21 cellular contexts compared by ENCODE assay signal in the genomic region with DNA sequence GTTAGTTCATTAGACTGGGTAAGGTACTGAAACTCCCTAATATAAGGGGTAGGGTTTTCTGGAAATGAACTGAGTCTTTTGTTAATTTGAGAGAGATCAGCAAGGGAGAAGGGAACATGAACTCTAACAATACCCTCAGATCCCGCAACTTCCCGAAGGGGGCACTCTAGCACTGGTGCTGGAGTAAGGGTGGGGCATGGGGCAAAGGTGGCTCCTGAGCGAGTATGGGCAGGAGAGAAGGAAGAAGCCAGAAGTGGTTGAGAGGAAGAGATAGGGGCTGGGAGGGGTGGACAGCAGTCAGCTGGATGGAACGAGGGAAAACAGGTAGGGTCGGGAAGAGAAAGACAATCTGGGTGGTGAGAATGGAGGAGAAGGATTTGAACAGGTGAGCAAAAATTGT.
DNase-seq lines count a peak whose midpoint lies in the region; FAIRE-seq and TF ChIP-seq lines count a peak whose summit lies in the region.
"Had no signal": no experiment of that assay in that cellular context is flagged by ENCODE, and none has a peak within 500 bp of the region (broad histone marks: within the 10 kb centered on the region; RNA-seq: fewer than 3 reads in every experiment).

No MANE protein-coding gene starts in this region.

- H3K4me2 ChIP-seq in H1 (ENCODE audit: insufficient read depth in 1 of 2, low read depth in 2 of 2, low read length in 2 of 2), result no peak overlapping the region

- H3K14ac ChIP-seq in H1 (ENCODE audit: insufficient read length), result no peak overlapping the region

- no peak for TF ChIP-seq POLR2A in H1 (IDR thresholded peaks at IDR 0.05; ENCODE audit: control extremely low read depth in 1 of 2, low read depth in 2 of 2, low read length in 2 of 2)

- POLR2A ChIA-PET in H1 (lab: Charles Lee; ENCODE audit: partially characterized antibody), result no interaction called here

- no peak overlapping the region for H2BK12ac ChIP-seq in H1 (ENCODE audit: low read depth, low read length)

- no peaks in the 10 kb centered on the region for H3K9me3 ChIP-seq in H1 (ENCODE audit: insufficient read depth in 2 of 2, low read depth in 1 of 2, low read length in 1 of 2)

- H4K91ac ChIP-seq in H1 (replicated peaks; ENCODE audit: insufficient read length, low read length), result no peak overlapping the region

- H3K9ac ChIP-seq in H1 (replicated peaks in 1 of 4; ENCODE audit: extremely low read depth in 1 of 4, low read depth in 3 of 4, low read length in 3 of 4), result no peak overlapping the region
- H3K9ac ChIP-seq: parathyroid adenoma had no signal

- no peaks in the 10 kb centered on the region for H3K23me2 ChIP-seq in H1 (ENCODE audit: low read depth, low read length)

- no peaks in the 10 kb centered on the region for H3K79me2 ChIP-seq in H1 (ENCODE audit: control insufficient read depth in 1 of 2, insufficient read depth in 2 of 2, low read length in 2 of 2)
- H3K79me2 ChIP-seq: parathyroid adenoma had no signal

- H3K23ac ChIP-seq in H1 (ENCODE audit: insufficient read length), result no peak overlapping the region

- 74% methylated on average over 5 of the region's 5 CpGs; no CpG with 5 or more reads in 1 of the 2 experiments for WGBS in H1 (ENCODE audit: extremely low coverage in 1 of 2, insufficient coverage in 1 of 2, insufficient read length in 1 of 2, insufficient replicate concordance in 2 of 2, low coverage in 1 of 2, low lambda C conversion rate in 2 of 2, missing lambda C conversion rate in 1 of 2), 2 experiments

- no peaks in the 10 kb centered on the region for H3K36me3 ChIP-seq in H1 (ENCODE audit: control insufficient read depth in 2 of 4, insufficient read depth in 4 of 4, low read length in 3 of 4)
- H3K36me3 ChIP-seq: heart right ventricle had no signal

- no peak overlapping the region for H3K56ac ChIP-seq in H1 (replicated peaks; ENCODE audit: insufficient read length, low read depth, low read length)

- H4K20me1 ChIP-seq in H1 (replicated peaks in 1 of 2; ENCODE audit: control insufficient read depth in 1 of 2, insufficient read depth in 2 of 2, low read length in 2 of 2), result no peaks in the 10 kb centered on the region

- no peak for FAIRE-seq in H1 (lab: Jason Lieb, UNC)

- TF ChIP-seq RAD21 in H1 (IDR thresholded peaks at IDR 0.05 in 1 of 2, conservative IDR thresholded peaks at IDR 0.05 in 1 of 2; ENCODE audit: low read depth in 2 of 2, low read length in 2 of 2), result peak; percentile 66 to 73

- H3K27ac ChIP-seq in C4-2B, result no peak overlapping the region
- H3K27ac ChIP-seq in H1 (ENCODE audit: low read depth, low read length), result no peak overlapping the region
- H3K27ac ChIP-seq: heart right ventricle, parathyroid adenoma had no signal

- no peaks in the 10 kb centered on the region for H3K4me1 ChIP-seq in H1 (replicated peaks in 1 of 4; ENCODE audit: control insufficient read depth in 3 of 4, insufficient read depth in 4 of 4, low read length in 3 of 4)
- H3K4me1 ChIP-seq: heart right ventricle, parathyroid adenoma had no signal

- CTCF ChIA-PET in H1 (lab: Charles Lee; ENCODE audit: partially characterized antibody), result interaction anchor here (0.9 to 1.1 kb wide), 2 partner anchors 115 to 165 kb away, joined by 3 read pairs; no protein-coding TSS in a partner anchor

- H3K18ac ChIP-seq in H1 (ENCODE audit: extremely low read depth, low read length), result no peak overlapping the region

- no peak overlapping the region for H2BK5ac ChIP-seq in H1 (ENCODE audit: low read depth, low read length)

- no peak overlapping the region for H2BK20ac ChIP-seq in H1 (ENCODE audit: low read length)

- no peaks in the 10 kb centered on the region for H3K27me3 ChIP-seq in H1 (replicated peaks in 1 of 4; ENCODE audit: control insufficient read depth in 3 of 4, extremely low read depth in 1 of 4, insufficient read depth in 3 of 4, low read length in 3 of 4)
- H3K27me3 ChIP-seq: heart right ventricle had no signal

- H2BK15ac ChIP-seq in H1 (ENCODE audit: low read length), result no peak overlapping the region

- H2BK120ac ChIP-seq in H1 (replicated peaks; ENCODE audit: low read depth, low read length), result no peak overlapping the region

- peak; percentile 49 for DNase-seq in DMS53 (lab: John Stamatoyannopoulos, UW)
- DNase-seq in NCI-H526 (lab: John Stamatoyannopoulos, UW), result peak; percentile 0 to 23
- DNase-seq in H1 (ENCODE audit: low read depth in 1 of 2, low spot score in 2 of 2), result peak; percentile 1 to 66
- no peak for DNase-seq in posterior vena cava (ENCODE audit: low spot score)
- no peak for DNase-seq in NCI-H187 (lab: John Stamatoyannopoulos, UW)
- DNase-seq in NCI-H774 (lab: John Stamatoyannopoulos, UW), result no peak
- DNase-seq: activated CD8-positive, alpha-beta memory T cell treated with anti-CD3 and anti-CD28 coated beads, Interleukin-2, amount 50 U/mL, for 48 hours; CD4-positive, alpha-beta T cell; DMS79; effector CD4-positive, alpha-beta T cell; erythroblast; foreskin fibroblast; heart right ventricle; NCI-H1092; NCI-H2081; NCI-H510A; nephron progenitor cell; SIG-M5; T-cell had no signal

- intact Hi-C loops in posterior vena cava (cut with DNase I), result no loop called here

- H3K79me1 ChIP-seq in H1 (ENCODE audit: low read depth, low read length), result no peaks in the 10 kb centered on the region

- TF ChIP-seq CTCF in C4-2B (conservative IDR thresholded peaks at IDR 0.05) (peak; percentile 20), H1 (IDR thresholded peaks at IDR 0.05; ENCODE audit: control extremely low read depth in 1 of 3, insufficient read depth in 1 of 3, low read depth in 1 of 3, low read length in 3 of 3) (peak; percentile 39 to 46 (median 44))

- H4K5ac ChIP-seq in H1 (ENCODE audit: insufficient read length, low read depth, low read length), result no peak overlapping the region

- no peak overlapping the region for H4K8ac ChIP-seq in H1 (ENCODE audit: extremely low read depth, insufficient read depth, low read length)

- no peak overlapping the region for H2AFZ ChIP-seq in H1 (ENCODE audit: low read length)
- H2AFZ ChIP-seq: parathyroid adenoma had no signal

- H3K4ac ChIP-seq in H1 (replicated peaks; ENCODE audit: insufficient read length, low read depth, low read length), result no peak overlapping the region

- H3K4me3 ChIP-seq in H1 (ENCODE audit: extremely low read depth in 1 of 4, insufficient read depth in 2 of 4, low read depth in 3 of 4, low read length in 4 of 4), result no peak overlapping the region
- H3K4me3 ChIP-seq: heart right ventricle had no signal

- no peak overlapping the region for H2AK5ac ChIP-seq in H1 (ENCODE audit: low read depth, low read length)

- no peak for TF ChIP-seq EP300 in H1 (IDR thresholded peaks at IDR 0.05; ENCODE audit: borderline replicate concordance in 1 of 2, low read depth in 2 of 2, low read length in 2 of 2)

TF ChIP-seq in H1, 55 proteins besides CTCF, POLR2A, EP300 and RAD21 (continues in another document):
- TF ChIP-seq SUZ12 (IDR thresholded peaks at IDR 0.05; ENCODE audit: low read length) (no peak), RXRA (IDR thresholded peaks at IDR 0.05; ENCODE audit: insufficient read depth, low read depth, low read length) (no peak), TAF7 (optimal IDR thresholded peaks at IDR 0.05; ENCODE audit: borderline replicate concordance, low read depth, low read length) (peak; percentile 49), HDAC2 (IDR thresholded peaks at IDR 0.05; ENCODE audit: borderline replicate concordance in 1 of 2, low read depth in 2 of 2, low read length in 2 of 2) (no peak), PHF8 (conservative IDR thresholded peaks at IDR 0.05; ENCODE audit: low read depth, low read length) (no peak), TBP (IDR thresholded peaks at IDR 0.05; ENCODE audit: low read depth, low read length) (no peak)

Comparison
In these comparisons a context has a peak if more than half of its experiments do, and no peak if none do; other contexts are left out.
1. DNase-seq: peak in DMS53 (single experiment), NCI-H526 (2 of 2) and H1 (2 of 2); none in posterior vena cava (single experiment), NCI-H187 (0 of 2) and NCI-H774 (single experiment).